1 cellular context compared by ENCODE assay signal in genomic region chr3:100702082-100703014, GRCh38.
TF ChIP-seq lines count a peak whose summit lies in the region.

No MANE protein-coding gene starts in this region.

TF ChIP-seq in HepG2, 621 proteins besides CTCF, POLR2A, EP300 and RAD21 (continued from another document):
- peak; percentile 44 to 56; a peak in 3 of 4 replicates for TF ChIP-seq MAFK (conservative IDR thresholded peaks at IDR 0.05 in 1 of 2, IDR thresholded peaks at IDR 0.05 in 1 of 2; ENCODE audit: low read length in 2 of 2)
- no peak for TF ChIP-seq KDM4B (CRISPR knock-in tag; IDR thresholded peaks at IDR 0.05)
- no peak for TF ChIP-seq MATR3 (CRISPR knock-in tag; IDR thresholded peaks at IDR 0.05)
- no peak for TF ChIP-seq ZNF333 (CRISPR knock-in tag; IDR thresholded peaks at IDR 0.05; ENCODE audit: borderline replicate concordance)
- no peak for TF ChIP-seq ZUFSP (CRISPR knock-in tag; IDR thresholded peaks at IDR 0.05; ENCODE audit: borderline replicate concordance)
- no peak for TF ChIP-seq KLF11 (CRISPR knock-in tag; IDR thresholded peaks at IDR 0.05)
- peak; percentile 40; the same call in 1 of the 2 replicates for TF ChIP-seq MAFF (IDR thresholded peaks at IDR 0.05; ENCODE audit: low read depth, low read length)
- TF ChIP-seq FOXC1 (CRISPR knock-in tag; IDR thresholded peaks at IDR 0.05; ENCODE audit: borderline replicate concordance) = no peak
- peak; percentile 83 for TF ChIP-seq NFE2L2 (IDR thresholded peaks at IDR 0.05; ENCODE audit: low read length)
- TF ChIP-seq ATF2 (CRISPR knock-in tag; IDR thresholded peaks at IDR 0.05) = no peak
